ENCODE assay signal across 1 cellular context in the genomic region with DNA sequence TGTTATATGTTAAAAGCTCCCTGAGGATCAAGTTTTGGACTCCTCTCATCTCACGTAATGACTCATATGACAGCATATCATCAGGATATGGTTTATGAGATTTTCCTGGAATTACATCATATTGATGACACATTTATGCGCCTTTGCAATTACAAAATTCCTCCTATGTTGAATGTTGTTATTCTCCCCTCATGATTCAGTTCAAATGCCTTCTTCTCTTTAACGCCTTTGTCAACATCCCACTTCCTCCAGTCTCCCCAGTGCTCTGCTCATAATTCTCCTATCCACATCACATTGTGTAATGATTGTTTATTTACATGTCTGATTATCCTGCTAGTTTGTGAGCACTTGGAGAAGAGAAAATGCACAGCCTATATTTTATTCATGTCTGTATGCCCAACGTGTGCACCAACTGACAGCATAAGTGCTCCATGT.
TF ChIP-seq lines count a peak whose summit lies in the region.

No MANE protein-coding gene starts in this region.

TF ChIP-seq in HEK293, 187 proteins besides CTCF, POLR2A, EP300 and RAD21 (continued from another document):
- TF ChIP-seq, protein P1, sequence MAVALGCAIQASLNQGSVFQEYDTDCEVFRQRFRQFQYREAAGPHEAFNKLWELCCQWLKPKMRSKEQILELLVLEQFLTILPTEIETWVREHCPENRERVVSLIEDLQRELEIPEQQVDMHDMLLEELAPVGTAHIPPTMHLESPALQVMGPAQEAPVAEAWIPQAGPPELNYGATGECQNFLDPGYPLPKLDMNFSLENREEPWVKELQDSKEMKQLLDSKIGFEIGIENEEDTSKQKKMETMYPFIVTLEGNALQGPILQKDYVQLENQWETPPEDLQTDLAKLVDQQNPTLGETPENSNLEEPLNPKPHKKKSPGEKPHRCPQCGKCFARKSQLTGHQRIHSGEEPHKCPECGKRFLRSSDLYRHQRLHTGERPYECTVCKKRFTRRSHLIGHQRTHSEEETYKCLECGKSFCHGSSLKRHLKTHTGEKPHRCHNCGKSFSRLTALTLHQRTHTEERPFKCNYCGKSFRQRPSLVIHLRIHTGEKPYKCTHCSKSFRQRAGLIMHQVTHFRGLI (tag by site-specific recombination; IDR thresholded peaks at IDR 0.05) = peak; percentile 38; the same call in 1 of the 2 replicates
- TF ChIP-seq, protein P2, sequence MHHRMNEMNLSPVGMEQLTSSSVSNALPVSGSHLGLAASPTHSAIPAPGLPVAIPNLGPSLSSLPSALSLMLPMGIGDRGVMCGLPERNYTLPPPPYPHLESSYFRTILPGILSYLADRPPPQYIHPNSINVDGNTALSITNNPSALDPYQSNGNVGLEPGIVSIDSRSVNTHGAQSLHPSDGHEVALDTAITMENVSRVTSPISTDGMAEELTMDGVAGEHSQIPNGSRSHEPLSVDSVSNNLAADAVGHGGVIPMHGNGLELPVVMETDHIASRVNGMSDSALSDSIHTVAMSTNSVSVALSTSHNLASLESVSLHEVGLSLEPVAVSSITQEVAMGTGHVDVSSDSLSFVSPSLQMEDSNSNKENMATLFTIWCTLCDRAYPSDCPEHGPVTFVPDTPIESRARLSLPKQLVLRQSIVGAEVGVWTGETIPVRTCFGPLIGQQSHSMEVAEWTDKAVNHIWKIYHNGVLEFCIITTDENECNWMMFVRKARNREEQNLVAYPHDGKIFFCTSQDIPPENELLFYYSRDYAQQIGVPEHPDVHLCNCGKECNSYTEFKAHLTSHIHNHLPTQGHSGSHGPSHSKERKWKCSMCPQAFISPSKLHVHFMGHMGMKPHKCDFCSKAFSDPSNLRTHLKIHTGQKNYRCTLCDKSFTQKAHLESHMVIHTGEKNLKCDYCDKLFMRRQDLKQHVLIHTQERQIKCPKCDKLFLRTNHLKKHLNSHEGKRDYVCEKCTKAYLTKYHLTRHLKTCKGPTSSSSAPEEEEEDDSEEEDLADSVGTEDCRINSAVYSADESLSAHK (tag by site-specific recombination; IDR thresholded peaks at IDR 0.05) = peak; percentile 75; the same call in 1 of the 2 replicates
- no peak for TF ChIP-seq ZNF266 (tag by site-specific recombination; IDR thresholded peaks at IDR 0.05; ENCODE audit: low read depth)
- no peak for TF ChIP-seq ZNF768 (tag by site-specific recombination; IDR thresholded peaks at IDR 0.05)
- no peak for TF ChIP-seq ZNF121 (tag by site-specific recombination; IDR thresholded peaks at IDR 0.05)
- TF ChIP-seq SALL2 (tag by site-specific recombination; IDR thresholded peaks at IDR 0.05; ENCODE audit: borderline replicate concordance) = no peak
- TF ChIP-seq ZNF23 (tag by site-specific recombination; IDR thresholded peaks at IDR 0.05; ENCODE audit: borderline replicate concordance) = no peak
- no peak for TF ChIP-seq ZFP37 (tag by site-specific recombination; IDR thresholded peaks at IDR 0.05)
- TF ChIP-seq ZNF610 (tag by site-specific recombination; IDR thresholded peaks at IDR 0.05; ENCODE audit: borderline replicate concordance) = no peak
- TF ChIP-seq ZNF302 (tag by site-specific recombination; IDR thresholded peaks at IDR 0.05; ENCODE audit: low read depth) = 0 out of 2 replicates have a peak, but pooled peaks have one; percentile 60
- no peak for TF ChIP-seq ZNF776 (tag by site-specific recombination; IDR thresholded peaks at IDR 0.05; ENCODE audit: borderline replicate concordance)
- peak; percentile 98 for TF ChIP-seq ZNF366 (tag by site-specific recombination; conservative IDR thresholded peaks at IDR 0.05)
- TF ChIP-seq, protein P3, sequence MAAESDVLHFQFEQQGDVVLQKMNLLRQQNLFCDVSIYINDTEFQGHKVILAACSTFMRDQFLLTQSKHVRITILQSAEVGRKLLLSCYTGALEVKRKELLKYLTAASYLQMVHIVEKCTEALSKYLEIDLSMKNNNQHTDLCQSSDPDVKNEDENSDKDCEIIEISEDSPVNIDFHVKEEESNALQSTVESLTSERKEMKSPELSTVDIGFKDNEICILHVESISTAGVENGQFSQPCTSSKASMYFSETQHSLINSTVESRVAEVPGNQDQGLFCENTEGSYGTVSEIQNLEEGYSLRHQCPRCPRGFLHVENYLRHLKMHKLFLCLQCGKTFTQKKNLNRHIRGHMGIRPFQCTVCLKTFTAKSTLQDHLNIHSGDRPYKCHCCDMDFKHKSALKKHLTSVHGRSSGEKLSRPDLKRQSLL (tag by site-specific recombination; IDR thresholded peaks at IDR 0.05) = peak; percentile 33
- TF ChIP-seq ZNF223 (tag by site-specific recombination; IDR thresholded peaks at IDR 0.05) = no peak
- TF ChIP-seq ZNF423 (tag by site-specific recombination; IDR thresholded peaks at IDR 0.05) = no peak
- TF ChIP-seq, protein P4, sequence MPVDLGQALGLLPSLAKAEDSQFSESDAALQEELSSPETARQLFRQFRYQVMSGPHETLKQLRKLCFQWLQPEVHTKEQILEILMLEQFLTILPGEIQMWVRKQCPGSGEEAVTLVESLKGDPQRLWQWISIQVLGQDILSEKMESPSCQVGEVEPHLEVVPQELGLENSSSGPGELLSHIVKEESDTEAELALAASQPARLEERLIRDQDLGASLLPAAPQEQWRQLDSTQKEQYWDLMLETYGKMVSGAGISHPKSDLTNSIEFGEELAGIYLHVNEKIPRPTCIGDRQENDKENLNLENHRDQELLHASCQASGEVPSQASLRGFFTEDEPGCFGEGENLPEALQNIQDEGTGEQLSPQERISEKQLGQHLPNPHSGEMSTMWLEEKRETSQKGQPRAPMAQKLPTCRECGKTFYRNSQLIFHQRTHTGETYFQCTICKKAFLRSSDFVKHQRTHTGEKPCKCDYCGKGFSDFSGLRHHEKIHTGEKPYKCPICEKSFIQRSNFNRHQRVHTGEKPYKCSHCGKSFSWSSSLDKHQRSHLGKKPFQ (tag by site-specific recombination; IDR thresholded peaks at IDR 0.05) = peak; percentile 77; the same call in 1 of the 2 replicates
- TF ChIP-seq GLIS1 (tag by site-specific recombination; IDR thresholded peaks at IDR 0.05) = peak; percentile 97
- peak; percentile 93 for TF ChIP-seq KLF10 (tag by site-specific recombination; IDR thresholded peaks at IDR 0.05)
- no peak for TF ChIP-seq YY1 (tag by site-specific recombination; IDR thresholded peaks at IDR 0.05)
- TF ChIP-seq, protein P5, sequence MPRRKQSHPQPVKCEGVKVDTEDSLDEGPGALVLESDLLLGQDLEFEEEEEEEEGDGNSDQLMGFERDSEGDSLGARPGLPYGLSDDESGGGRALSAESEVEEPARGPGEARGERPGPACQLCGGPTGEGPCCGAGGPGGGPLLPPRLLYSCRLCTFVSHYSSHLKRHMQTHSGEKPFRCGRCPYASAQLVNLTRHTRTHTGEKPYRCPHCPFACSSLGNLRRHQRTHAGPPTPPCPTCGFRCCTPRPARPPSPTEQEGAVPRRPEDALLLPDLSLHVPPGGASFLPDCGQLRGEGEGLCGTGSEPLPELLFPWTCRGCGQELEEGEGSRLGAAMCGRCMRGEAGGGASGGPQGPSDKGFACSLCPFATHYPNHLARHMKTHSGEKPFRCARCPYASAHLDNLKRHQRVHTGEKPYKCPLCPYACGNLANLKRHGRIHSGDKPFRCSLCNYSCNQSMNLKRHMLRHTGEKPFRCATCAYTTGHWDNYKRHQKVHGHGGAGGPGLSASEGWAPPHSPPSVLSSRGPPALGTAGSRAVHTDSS (tag by site-specific recombination; IDR thresholded peaks at IDR 0.05) = no peak; the same call in 1 of the 2 replicates
- peak; percentile 100 for TF ChIP-seq SP7 (tag by site-specific recombination; IDR thresholded peaks at IDR 0.05)
- peak; percentile 55; the same call in 1 of the 2 replicates for TF ChIP-seq BCL11B (tag by site-specific recombination; IDR thresholded peaks at IDR 0.05; ENCODE audit: low read depth)
- TF ChIP-seq, protein P6, sequence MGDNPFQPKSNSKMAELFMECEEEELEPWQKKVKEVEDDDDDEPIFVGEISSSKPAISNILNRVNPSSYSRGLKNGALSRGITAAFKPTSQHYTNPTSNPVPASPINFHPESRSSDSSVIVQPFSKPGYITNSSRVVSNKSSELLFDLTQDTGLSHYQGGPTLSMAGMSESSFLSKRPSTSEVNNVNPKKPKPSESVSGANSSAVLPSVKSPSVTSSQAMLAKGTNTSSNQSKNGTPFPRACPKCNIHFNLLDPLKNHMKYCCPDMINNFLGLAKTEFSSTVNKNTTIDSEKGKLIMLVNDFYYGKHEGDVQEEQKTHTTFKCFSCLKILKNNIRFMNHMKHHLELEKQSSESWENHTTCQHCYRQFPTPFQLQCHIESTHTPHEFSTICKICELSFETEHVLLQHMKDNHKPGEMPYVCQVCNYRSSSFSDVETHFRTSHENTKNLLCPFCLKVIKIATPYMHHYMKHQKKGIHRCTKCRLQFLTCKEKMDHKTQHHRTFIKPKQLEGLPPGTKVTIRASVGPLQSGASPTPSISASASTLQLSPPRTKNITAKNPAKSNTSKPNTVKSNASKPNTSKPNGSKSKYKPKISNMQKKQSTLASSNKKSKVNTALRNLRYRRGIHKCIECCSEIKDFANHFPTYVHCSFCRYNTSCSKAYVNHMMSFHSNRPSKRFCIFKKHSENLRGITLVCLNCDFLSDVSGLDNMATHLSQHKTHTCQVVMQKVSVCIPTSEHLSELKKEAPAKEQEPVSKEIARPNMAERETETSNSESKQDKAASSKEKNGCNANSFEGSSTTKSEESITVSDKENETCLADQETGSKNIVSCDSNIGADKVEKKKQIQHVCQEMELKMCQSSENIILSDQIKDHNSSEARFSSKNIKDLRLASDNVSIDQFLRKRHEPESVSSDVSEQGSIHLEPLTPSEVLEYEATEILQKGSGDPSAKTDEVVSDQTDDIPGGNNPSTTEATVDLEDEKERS (tag by site-specific recombination; IDR thresholded peaks at IDR 0.05) = no peak
- peak; percentile 79 for TF ChIP-seq ZNF561 (tag by site-specific recombination; IDR thresholded peaks at IDR 0.05; ENCODE audit: borderline replicate concordance)
- no peak for TF ChIP-seq ZNF211 (tag by site-specific recombination; IDR thresholded peaks at IDR 0.05; ENCODE audit: low read depth)
- TF ChIP-seq, protein P7, sequence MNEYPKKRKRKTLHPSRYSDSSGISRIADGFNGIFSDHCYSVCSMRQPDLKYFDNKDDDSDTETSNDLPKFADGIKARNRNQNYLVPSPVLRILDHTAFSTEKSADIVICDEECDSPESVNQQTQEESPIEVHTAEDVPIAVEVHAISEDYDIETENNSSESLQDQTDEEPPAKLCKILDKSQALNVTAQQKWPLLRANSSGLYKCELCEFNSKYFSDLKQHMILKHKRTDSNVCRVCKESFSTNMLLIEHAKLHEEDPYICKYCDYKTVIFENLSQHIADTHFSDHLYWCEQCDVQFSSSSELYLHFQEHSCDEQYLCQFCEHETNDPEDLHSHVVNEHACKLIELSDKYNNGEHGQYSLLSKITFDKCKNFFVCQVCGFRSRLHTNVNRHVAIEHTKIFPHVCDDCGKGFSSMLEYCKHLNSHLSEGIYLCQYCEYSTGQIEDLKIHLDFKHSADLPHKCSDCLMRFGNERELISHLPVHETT (tag by site-specific recombination; IDR thresholded peaks at IDR 0.05) = peak; percentile 100
